Comparison of ENCODE assay signal across 10 cellular contexts in genomic region chr19:53980553-53981407, GRCh38. TPM values are rescaled to one million over a fixed set of nuclear protein-coding genes. Genes with fewer than 3 reads are reported as not detected.
DNase-seq lines count a peak whose midpoint lies in the region; FAIRE-seq and TF ChIP-seq lines count a peak whose summit lies in the region.
"Had no signal": no experiment of that assay in that cellular context is flagged by ENCODE, and none has a peak within 500 bp of the region (broad histone marks: within the 10 kb centered on the region; RNA-seq: fewer than 3 reads in every experiment).

No MANE protein-coding gene starts in this region.

- H3K27ac ChIP-seq in endothelial cell of umbilical vein (ENCODE audit: insufficient read depth, low read depth, low read length) (peak overlapping the region; percentile 73), trophoblast cell (ENCODE audit: low read depth, low read length) (no peak overlapping the region)
- H3K27ac ChIP-seq: epithelial cell of prostate had no signal

- H3K79me2 ChIP-seq in endothelial cell of umbilical vein (ENCODE audit: control insufficient read depth, insufficient read depth, low read length) (peaks cover 11% of the 10 kb centered on the region), trophoblast cell (ENCODE audit: control insufficient read depth, insufficient read depth, low read length, poor library complexity) (no peaks in the 10 kb centered on the region)

- WGBS in trophoblast cell (ENCODE audit: extremely low coverage, insufficient coverage, insufficient read length): no CpG with 5 or more reads among the region's 21 CpGs

- no TSS peak for BruUV-seq in endothelial cell of umbilical vein (replicated peaks; lab: Mats Ljungman, UMichigan)

- H2BK5ac ChIP-seq in trophoblast cell (ENCODE audit: low read depth, low read length, poor library complexity): no peak overlapping the region

- H3K4me2 ChIP-seq in endothelial cell of umbilical vein (ENCODE audit: insufficient read depth, low read length): peak overlapping the region; percentile 88
- H3K4me2 ChIP-seq in trophoblast cell (ENCODE audit: low read length): peak overlapping the region; percentile 66

- H3K4me3 ChIP-seq in endothelial cell of umbilical vein (replicated peaks in 1 of 3; ENCODE audit: insufficient read depth in 1 of 3, low read depth in 1 of 3, low read length in 3 of 3): peak overlapping the region; percentile 5 to 70 (median 60)
- no peak overlapping the region for H3K4me3 ChIP-seq in trophoblast cell (ENCODE audit: low read depth, low read length)

- DNase-seq in G401 (ENCODE audit: low spot score) (peak; percentile 39), RKO (ENCODE audit: low spot score) (peak; percentile 85), endothelial cell of umbilical vein (ENCODE audit: low read depth, low spot score) (peak; percentile 83), trophoblast cell (no peak), occipital lobe (lab: John Stamatoyannopoulos, UW) (no peak), NCI-H1105 treated with DMSO at 0.1 percent for 48 hours (lab: John Stamatoyannopoulos, UW) (no peak), HUDEP-2 (lab: John Stamatoyannopoulos, UW; ENCODE audit: unreplicated experiment in 76 of 76) (no peak)
- no peak for DNase-seq in stimulated activated CD4-positive, alpha-beta T cell treated with anti-CD3 and anti-CD28 coated beads, Interleukin-2, amount 100 ng/mL, for 48 hours

- no peak overlapping the region for H3K4ac ChIP-seq in trophoblast cell (ENCODE audit: low read depth, low read length)

- peaks cover 19% of the 10 kb centered on the region for H3K4me1 ChIP-seq in endothelial cell of umbilical vein (ENCODE audit: control insufficient read depth, extremely low read depth, insufficient read depth, low read length)
- H3K4me1 ChIP-seq in trophoblast cell (ENCODE audit: control insufficient read depth in 1 of 2, insufficient read depth in 2 of 2, low read length in 2 of 2): peaks cover 9 to 12% of the 10 kb centered on the region in 2 experiments

- H2BK12ac ChIP-seq in trophoblast cell (ENCODE audit: low read length): no peak overlapping the region

- no peaks in the 10 kb centered on the region for H3K27me3 ChIP-seq in endothelial cell of umbilical vein (ENCODE audit: control insufficient read depth in 2 of 2, insufficient read depth in 2 of 2, low read length in 2 of 2)
- H3K27me3 ChIP-seq in trophoblast cell (ENCODE audit: insufficient read depth, low read length): peaks cover 27% of the 10 kb centered on the region

- no peak overlapping the region for H4K8ac ChIP-seq in trophoblast cell (ENCODE audit: low read depth, low read length)

- H3K9me3 ChIP-seq in endothelial cell of umbilical vein (replicated peaks; ENCODE audit: control insufficient read depth, insufficient read depth, low read length) (no peaks in the 10 kb centered on the region), trophoblast cell (ENCODE audit: insufficient read depth, low read depth, low read length) (peaks cover 17% of the 10 kb centered on the region)

- in situ Hi-C loops in G401 (cut with HindIII; ENCODE audit: low sequenced_read_pairs): no loop called here

- H3K9me1 ChIP-seq in endothelial cell of umbilical vein (replicated peaks; ENCODE audit: control insufficient read depth, extremely low read depth, insufficient read depth, low read length): no peaks in the 10 kb centered on the region

- dilution Hi-C loops in endothelial cell of umbilical vein (cut with MboI; ENCODE audit: extremely low pct_ligation_motif_present, low sequenced_read_pairs): no loop called here

- no peak for TF ChIP-seq POLR2A in endothelial cell of umbilical vein (IDR thresholded peaks at IDR 0.05; ENCODE audit: low read depth, low read length)

- no peak overlapping the region for H4K91ac ChIP-seq in trophoblast cell (ENCODE audit: low read depth, low read length)

- peak in 1 of 2 donors; percentile 10 for TF ChIP-seq CTCF in endothelial cell of umbilical vein (IDR thresholded peaks at IDR 0.05; ENCODE audit: extremely low read depth in 1 of 2, insufficient read depth in 1 of 2, low read depth in 1 of 2, low read length in 2 of 2)

- H2BK120ac ChIP-seq in trophoblast cell (ENCODE audit: insufficient read depth, low read length, poor library complexity): no peak overlapping the region

- no peak overlapping the region for H2AK5ac ChIP-seq in trophoblast cell (ENCODE audit: low read length)

- no peak overlapping the region for H4K12ac ChIP-seq in trophoblast cell (ENCODE audit: low read depth, low read length)

- no peak overlapping the region for H3K23ac ChIP-seq in trophoblast cell (ENCODE audit: low read length)

- POLR2A ChIA-PET in endothelial cell of umbilical vein (lab: Charles Lee): interaction anchor here (0.8 to 1.3 kb wide), 5 partner anchors 11 to 113 kb away, joined by 3 to 7 read pairs (median 4); partner anchors contain the start of genes CACNG6 and MYADM

- H3K36me3 ChIP-seq in endothelial cell of umbilical vein (ENCODE audit: control insufficient read depth in 2 of 2, extremely low read depth in 1 of 2, insufficient read depth in 2 of 2, low read length in 2 of 2): no peaks in the 10 kb centered on the region
- no peaks in the 10 kb centered on the region for H3K36me3 ChIP-seq in trophoblast cell (ENCODE audit: control insufficient read depth in 1 of 2, insufficient read depth in 2 of 2, low read length in 2 of 2)

- no peak overlapping the region for H3K14ac ChIP-seq in trophoblast cell (ENCODE audit: low read length)

- no peaks in the 10 kb centered on the region for H4K20me1 ChIP-seq in endothelial cell of umbilical vein (replicated peaks; ENCODE audit: control insufficient read depth, extremely low read depth, insufficient read depth, low read length)

- intact Hi-C loops in endothelial cell of umbilical vein (cut with micrococcal nuclease): loop anchor here (1.0 to 5.0 kb wide), 4 partner anchors 40 to 137 kb away; partner anchors contain the start of genes MYADM, PRPF31 and TFPT

- FAIRE-seq in endothelial cell of umbilical vein (lab: Jason Lieb, UNC): no peak
- FAIRE-seq: RCC 7860 had no signal

- H3K9ac ChIP-seq in endothelial cell of umbilical vein (replicated peaks; ENCODE audit: extremely low read depth, insufficient read depth, low read length) (peak overlapping the region; percentile 58), trophoblast cell (ENCODE audit: low read length) (no peak overlapping the region)

- H3K18ac ChIP-seq in trophoblast cell (ENCODE audit: low read length): no peak overlapping the region

- H2AFZ ChIP-seq in endothelial cell of umbilical vein (ENCODE audit: low read depth, low read length): peak overlapping the region; percentile 63
- no peak overlapping the region for H2AFZ ChIP-seq in trophoblast cell (ENCODE audit: insufficient read depth, low read length, poor library complexity)

- peaks cover 3% of the 10 kb centered on the region for H3K79me1 ChIP-seq in trophoblast cell (ENCODE audit: low read length)

- CTCF ChIA-PET in endothelial cell of umbilical vein (lab: Charles Lee): interaction anchor here (0.6 to 2.8 kb wide), 16 partner anchors 11 to 188 kb away, joined by 3 to 33 read pairs (median 5); partner anchors contain the start of genes CACNG6 and MYADM

TF ChIP-seq in endothelial cell of umbilical vein, 7 proteins besides CTCF, POLR2A, EP300 and RAD21:
- TF ChIP-seq GATA2 (IDR thresholded peaks at IDR 0.05; ENCODE audit: insufficient read depth, insufficient read length, low read depth, low read length): peak; percentile 39
- TF ChIP-seq EZH2 (IDR thresholded peaks at IDR 0.05; ENCODE audit: borderline replicate concordance, low read depth, low read length, severe bottlenecking): no peak

RNA-seq across cellular contexts. Expression of gene CACNG6, which starts 10.7 kb away (rescaled TPM):
- not detected in 2 replicates for total RNA-seq in G401 (2014; rRNA removed; shearing (Covaris generic))
- total RNA-seq in endothelial cell of umbilical vein (4.0 and 5.4 TPM in 2 replicates), occipital lobe (0.47 TPM)
- polyA plus RNA-seq in endothelial cell of umbilical vein: 3.9 and 5.0 TPM in 2 replicates
- polyA plus RNA-seq in endothelial cell of umbilical vein (2011; cell fraction: cytosol; rRNA removed): 1.7 and 3.0 TPM in 2 replicates
- polyA plus RNA-seq in endothelial cell of umbilical vein (2011; cell fraction: nucleus; rRNA removed): 2.0 and 3.8 TPM in 2 replicates
- 1.9 and 5.9 TPM in 2 replicates for polyA plus RNA-seq in endothelial cell of umbilical vein (2012)
- 1.1 and 1.7 TPM in 2 replicates for polyA minus RNA-seq in endothelial cell of umbilical vein
- polyA minus RNA-seq in endothelial cell of umbilical vein (2011; cell fraction: cytosol; rRNA and poly(A)+ RNA removed): not detected
- 0.38 and 1.1 TPM in 2 replicates for polyA minus RNA-seq in endothelial cell of umbilical vein (2011; cell fraction: nucleus; rRNA and poly(A)+ RNA removed)
- 0.03 and 0.04 TPM in 2 replicates for polyA plus RNA-seq in trophoblast cell (2013)

RNA-seq across cellular contexts. Expression of gene CACNG8, which starts 18.0 kb away (rescaled TPM):
- total RNA-seq in G401 (2014; rRNA removed; shearing (Covaris generic)): 0.68 and 1.8 TPM in 2 replicates
- total RNA-seq in endothelial cell of umbilical vein: 1.7 and 3.0 TPM in 2 replicates
- 0.11 and 0.18 TPM in 2 replicates for polyA plus RNA-seq in endothelial cell of umbilical vein
- polyA plus RNA-seq in endothelial cell of umbilical vein (2011; cell fraction: cytosol; rRNA removed): 0.15 and 0.21 TPM in 2 replicates
- 1.6 and 1.9 TPM in 2 replicates for polyA plus RNA-seq in endothelial cell of umbilical vein (2011; cell fraction: nucleus; rRNA removed)
- polyA plus RNA-seq in endothelial cell of umbilical vein (2012): 7.0 and 9.1 TPM in 2 replicates
- polyA minus RNA-seq in endothelial cell of umbilical vein: 0.44 and 0.49 TPM in 2 replicates
- not detected for polyA minus RNA-seq in endothelial cell of umbilical vein (2011; cell fraction: cytosol; rRNA and poly(A)+ RNA removed)
- 0.63 and 0.96 TPM in 2 replicates for polyA minus RNA-seq in endothelial cell of umbilical vein (2011; cell fraction: nucleus; rRNA and poly(A)+ RNA removed)
- 0.06 and 0.10 TPM in 2 replicates for polyA plus RNA-seq in trophoblast cell (2013)
- 4.7 TPM for total RNA-seq in occipital lobe

Comparison
In these comparisons a context has a peak if more than half of its experiments do, and no peak if none do; other contexts are left out.
1. DNase-seq: peak in G401 (single experiment), RKO (single experiment) and endothelial cell of umbilical vein (single experiment); none in trophoblast cell (0 of 2), occipital lobe (single experiment), stimulated activated CD4-positive, alpha-beta T cell treated with anti-CD3 and anti-CD28 coated beads, Interleukin-2, amount 100 ng/mL, for 48 hours (0 of 2), NCI-H1105 treated with DMSO at 0.1 percent for 48 hours (single experiment) and HUDEP-2 (0 of 76).